2 cellular contexts compared by ENCODE assay signal in genomic region chr1:212463565-212464270, GRCh38.
TF ChIP-seq lines count a peak whose summit lies in the region.

No MANE protein-coding gene starts in this region.

TF ChIP-seq in GM23338, 12 proteins besides CTCF, POLR2A, EP300 and RAD21:
- TF ChIP-seq EZH2 (IDR thresholded peaks at IDR 0.05; ENCODE audit: low read depth, unreplicated experiment), result no peak
- TF ChIP-seq, protein P1, sequence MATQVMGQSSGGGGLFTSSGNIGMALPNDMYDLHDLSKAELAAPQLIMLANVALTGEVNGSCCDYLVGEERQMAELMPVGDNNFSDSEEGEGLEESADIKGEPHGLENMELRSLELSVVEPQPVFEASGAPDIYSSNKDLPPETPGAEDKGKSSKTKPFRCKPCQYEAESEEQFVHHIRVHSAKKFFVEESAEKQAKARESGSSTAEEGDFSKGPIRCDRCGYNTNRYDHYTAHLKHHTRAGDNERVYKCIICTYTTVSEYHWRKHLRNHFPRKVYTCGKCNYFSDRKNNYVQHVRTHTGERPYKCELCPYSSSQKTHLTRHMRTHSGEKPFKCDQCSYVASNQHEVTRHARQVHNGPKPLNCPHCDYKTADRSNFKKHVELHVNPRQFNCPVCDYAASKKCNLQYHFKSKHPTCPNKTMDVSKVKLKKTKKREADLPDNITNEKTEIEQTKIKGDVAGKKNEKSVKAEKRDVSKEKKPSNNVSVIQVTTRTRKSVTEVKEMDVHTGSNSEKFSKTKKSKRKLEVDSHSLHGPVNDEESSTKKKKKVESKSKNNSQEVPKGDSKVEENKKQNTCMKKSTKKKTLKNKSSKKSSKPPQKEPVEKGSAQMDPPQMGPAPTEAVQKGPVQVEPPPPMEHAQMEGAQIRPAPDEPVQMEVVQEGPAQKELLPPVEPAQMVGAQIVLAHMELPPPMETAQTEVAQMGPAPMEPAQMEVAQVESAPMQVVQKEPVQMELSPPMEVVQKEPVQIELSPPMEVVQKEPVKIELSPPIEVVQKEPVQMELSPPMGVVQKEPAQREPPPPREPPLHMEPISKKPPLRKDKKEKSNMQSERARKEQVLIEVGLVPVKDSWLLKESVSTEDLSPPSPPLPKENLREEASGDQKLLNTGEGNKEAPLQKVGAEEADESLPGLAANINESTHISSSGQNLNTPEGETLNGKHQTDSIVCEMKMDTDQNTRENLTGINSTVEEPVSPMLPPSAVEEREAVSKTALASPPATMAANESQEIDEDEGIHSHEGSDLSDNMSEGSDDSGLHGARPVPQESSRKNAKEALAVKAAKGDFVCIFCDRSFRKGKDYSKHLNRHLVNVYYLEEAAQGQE (IDR thresholded peaks at IDR 0.05; ENCODE audit: unreplicated experiment), result no peak
- TF ChIP-seq STAT1 (IDR thresholded peaks at IDR 0.05; ENCODE audit: unreplicated experiment), result no peak

TF ChIP-seq in K562, 482 proteins besides CTCF, POLR2A, EP300 and RAD21:
- TF ChIP-seq CHD1 (IDR thresholded peaks at IDR 0.05; ENCODE audit: low read length), result no peak
- TF ChIP-seq NR4A1 (CRISPR knock-in tag; IDR thresholded peaks at IDR 0.05), result no peak
- TF ChIP-seq NR4A1 (tag; IDR thresholded peaks at IDR 0.05), result no peak
- TF ChIP-seq SMARCE1 (IDR thresholded peaks at IDR 0.05), result no peak
- TF ChIP-seq MAZ (CRISPR knock-in tag; conservative IDR thresholded peaks at IDR 0.05 in 1 of 2, IDR thresholded peaks at IDR 0.05 in 1 of 2), result no peak
- TF ChIP-seq CBX5 (IDR thresholded peaks at IDR 0.05; ENCODE audit: borderline replicate concordance, low read depth), result no peak
- TF ChIP-seq ZFP91 (CRISPR knock-in tag; IDR thresholded peaks at IDR 0.05), result no peak
- no peak for TF ChIP-seq TEAD1 (CRISPR knock-in tag; IDR thresholded peaks at IDR 0.05)
- no peak for TF ChIP-seq HOMEZ (CRISPR knock-in tag; IDR thresholded peaks at IDR 0.05)
- no peak for TF ChIP-seq CREM (IDR thresholded peaks at IDR 0.05; ENCODE audit: low read depth)
